ENCODE assay signal across 18 cellular contexts in the genomic region with DNA sequence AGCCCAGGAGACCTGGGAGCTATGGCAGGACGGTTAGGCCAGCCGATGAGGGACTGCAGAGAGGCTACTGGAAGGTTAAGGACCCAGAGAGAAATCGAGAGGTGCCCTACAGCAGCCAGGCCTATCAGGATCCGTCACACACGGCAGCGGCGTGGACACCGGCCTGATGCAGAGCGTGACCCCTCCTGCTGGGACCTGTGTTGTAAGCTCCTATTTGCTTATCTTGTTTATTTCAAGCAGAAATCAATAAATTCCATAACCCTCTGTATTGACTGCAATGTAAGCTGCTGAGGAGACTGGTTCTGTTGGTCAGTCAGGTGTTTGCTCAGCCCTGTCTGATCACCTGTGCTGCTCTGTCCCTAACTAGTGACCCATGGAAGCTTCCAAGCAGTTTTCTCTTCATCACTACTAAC.
"Had no signal": no experiment of that assay in that cellular context is flagged by ENCODE, and none has a peak within 500 bp of the region (broad histone marks: within the 10 kb centered on the region; RNA-seq: fewer than 3 reads in every experiment).

No MANE protein-coding gene starts in this region.

- H3K27me3 Mint-ChIP-seq: activated B cell treated with CpG ODN at 0.5 μM for 24 hours; activated CD4-positive, alpha-beta memory T cell treated with anti-CD3 and anti-CD28 coated beads for 36 hours; central memory CD8-positive, alpha-beta T cell; naive B cell had no signal

- H3K4me3 ChIP-seq: coronary artery, left ventricle myocardium inferior, neural progenitor cell, spleen, suprapubic skin had no signal

- H3K27ac ChIP-seq: brain microvascular endothelial cell, coronary artery, neural progenitor cell, suprapubic skin had no signal

- H3K27ac Mint-ChIP-seq: activated B cell treated with CpG ODN at 0.5 μM for 24 hours; activated CD4-positive, alpha-beta memory T cell treated with anti-CD3 and anti-CD28 coated beads for 36 hours; neural progenitor cell; T-helper 2 cell treated with Interferon-gamma antibody and Interleukin-4, amounts not matched to agents 5 μg/mL and 100 μg/mL, for 36 hours had no signal

- H3K4me3 Mint-ChIP-seq: activated B cell treated with CpG ODN at 0.5 μM for 24 hours; activated CD4-positive, alpha-beta memory T cell treated with anti-CD3 and anti-CD28 coated beads for 36 hours; central memory CD8-positive, alpha-beta T cell; naive B cell; neural progenitor cell; T-helper 2 cell treated with Interferon-gamma antibody and Interleukin-4, amounts not matched to agents 5 μg/mL and 100 μg/mL, for 36 hours had no signal

- H3K4me1 ChIP-seq: neural progenitor cell had no signal

- H3K4me1 Mint-ChIP-seq: activated B cell treated with CpG ODN at 0.5 μM for 24 hours; central memory CD8-positive, alpha-beta T cell; naive B cell had no signal

- H3K9me3 Mint-ChIP-seq: activated B cell treated with CpG ODN at 0.5 μM for 24 hours; activated CD4-positive, alpha-beta memory T cell treated with anti-CD3 and anti-CD28 coated beads for 36 hours; central memory CD8-positive, alpha-beta T cell; naive B cell; neural progenitor cell; T-helper 2 cell treated with Interferon-gamma antibody and Interleukin-4, amounts not matched to agents 5 μg/mL and 100 μg/mL, for 36 hours had no signal

- H3K9me3 ChIP-seq: left ventricle myocardium inferior, spleen, suprapubic skin had no signal

- H3K27me3 ChIP-seq: brain microvascular endothelial cell, neural progenitor cell, spleen, suprapubic skin had no signal

- DNase-seq: activated B cell treated with CpG ODN at 0.5 μM for 24 hours; activated CD4-positive, alpha-beta memory T cell treated with anti-CD3 and anti-CD28 coated beads for 36 hours; activated CD4-positive, alpha-beta T cell treated with anti-CD3 and anti-CD28 coated beads for 4 hours; activated naive CD4-positive, alpha-beta T cell treated with Interleukin-2 at 50 U/mL for 16 hours; anterior cingulate cortex; brain microvascular endothelial cell; effector CD4-positive, alpha-beta T cell; head of caudate nucleus; left ventricle myocardium inferior; naive B cell; spleen; stimulated activated naive CD4-positive, alpha-beta T cell treated with Interleukin-2 at 50 U/mL for 16 hours; trophoblast cell had no signal
